8 cellular contexts compared by ENCODE assay signal in genomic region chr1:228037401-228038386, GRCh38. TPM values are rescaled to one million over a fixed set of nuclear protein-coding genes. Genes with fewer than 3 reads are reported as not detected.
A peak's percentile ranks its signal among the peaks of the same experiment; 100 is the strongest.
DNase-seq lines count a peak whose midpoint lies in the region; ATAC-seq and TF ChIP-seq lines count a peak whose summit lies in the region.

No MANE protein-coding gene starts in this region.

- H3K27me3 ChIP-seq in effector memory CD4-positive, alpha-beta T cell (replicated peaks; ENCODE audit: control insufficient read depth, insufficient read depth, low read length, poor library complexity, severe bottlenecking) = peaks cover 15% of the 10 kb centered on the region
- H3K27me3 ChIP-seq in neuronal stem cell (ENCODE audit: control insufficient read depth in 3 of 3, insufficient read depth in 3 of 3, low read depth in 1 of 3, low read length in 3 of 3) (peaks cover 0 to 40% (median 25%) of the 10 kb centered on the region in 3 experiments), uterus (no peaks in the 10 kb centered on the region)

- no peaks in the 10 kb centered on the region for H3K9me3 Mint-ChIP-seq in activated T-helper 2 cell treated with anti-CD3 and anti-CD28 coated beads, Interferon-gamma antibody, Interleukin-2, Interleukin-4, amounts not matched to agents 10 μg/mL and 5 μg/mL and 100 μg/mL, durations not matched to agents 14 hours and 24 hours and 36 hours

- no peaks in the 10 kb centered on the region for H3K9me3 ChIP-seq in effector memory CD4-positive, alpha-beta T cell (ENCODE audit: control insufficient read depth, low read length)
- H3K9me3 ChIP-seq in neuronal stem cell (replicated peaks in 1 of 2; ENCODE audit: control insufficient read depth in 2 of 2, insufficient read depth in 1 of 2, low read depth in 1 of 2, low read length in 2 of 2) (peaks cover 0 to 2% of the 10 kb centered on the region in 2 donors), uterus (no peaks in the 10 kb centered on the region)

- peak overlapping the region; percentile 76 for H3K14ac ChIP-seq in neuronal stem cell (ENCODE audit: low read length)

- WGBS in neuronal stem cell (ENCODE audit: extremely low coverage in 2 of 2, insufficient read length in 2 of 2, insufficient replicate concordance in 1 of 2), 2 donors = no CpG with 5 or more reads among the region's 80 CpGs

- no peak for TF ChIP-seq POLR2A in uterus (IDR thresholded peaks at IDR 0.05)

- peak overlapping the region; percentile 94 for H3K18ac ChIP-seq in neuronal stem cell (ENCODE audit: low read length)

- peak; percentile 85 for ATAC-seq in GM21423 (IDR thresholded peaks at IDR 0.05; ENCODE audit: unreplicated experiment)

- no peak overlapping the region for H3K27ac Mint-ChIP-seq in activated T-helper 2 cell treated with anti-CD3 and anti-CD28 coated beads, Interferon-gamma antibody, Interleukin-2, Interleukin-4, amounts not matched to agents 10 μg/mL and 5 μg/mL and 100 μg/mL, durations not matched to agents 14 hours and 24 hours and 36 hours

- H2BK5ac ChIP-seq in neuronal stem cell (ENCODE audit: low read length) = peak overlapping the region; percentile 8

- peak overlapping the region; percentile 91 for H2AFZ ChIP-seq in neuronal stem cell (ENCODE audit: low read length)

- H3K23ac ChIP-seq in neuronal stem cell (ENCODE audit: low read depth, low read length, poor library complexity) = peak overlapping the region; percentile 83

- H3K79me1 ChIP-seq in neuronal stem cell (ENCODE audit: low read depth, low read length) = no peaks in the 10 kb centered on the region

- peak overlapping the region; percentile 62 for H2BK120ac ChIP-seq in neuronal stem cell (ENCODE audit: low read depth, low read length)

- peaks cover 8% of the 10 kb centered on the region for H3K4me1 ChIP-seq in effector memory CD4-positive, alpha-beta T cell (ENCODE audit: control insufficient read depth, insufficient read depth, low read length, poor library complexity, severe bottlenecking)
- H3K4me1 ChIP-seq in neuronal stem cell (ENCODE audit: control insufficient read depth in 2 of 2, insufficient read depth in 1 of 2, low read depth in 1 of 2, low read length in 2 of 2) = peaks cover 19 to 33% of the 10 kb centered on the region in 2 donors
- H3K4me1 ChIP-seq in uterus = no peaks in the 10 kb centered on the region

- TF ChIP-seq CTCF in uterus (IDR thresholded peaks at IDR 0.05) = no peak

- H3K4me2 ChIP-seq in neuronal stem cell (ENCODE audit: insufficient read depth, low read length, poor library complexity, severe bottlenecking) = peak overlapping the region; percentile 78

- peak overlapping the region; percentile 98 for H2BK12ac ChIP-seq in neuronal stem cell (ENCODE audit: low read length)

- intact Hi-C loops in activated T-helper 2 cell treated with anti-CD3 and anti-CD28 coated beads, Interferon-gamma antibody, Interleukin-2, Interleukin-4, amounts not matched to agents 10 μg/mL and 5 μg/mL and 100 μg/mL, durations not matched to agents 14 hours and 24 hours and 36 hours (cut with micrococcal nuclease) = no loop called here
- intact Hi-C loops in uterus (cut with DNase I; ENCODE audit: low total_unique reads) = no loop called here

- H3K4me1 Mint-ChIP-seq in activated T-helper 2 cell treated with anti-CD3 and anti-CD28 coated beads, Interferon-gamma antibody, Interleukin-2, Interleukin-4, amounts not matched to agents 10 μg/mL and 5 μg/mL and 100 μg/mL, durations not matched to agents 14 hours and 24 hours and 36 hours (ENCODE audit: low read depth) = no peaks in the 10 kb centered on the region

- peaks cover 24% of the 10 kb centered on the region for H3K27me3 Mint-ChIP-seq in activated T-helper 2 cell treated with anti-CD3 and anti-CD28 coated beads, Interferon-gamma antibody, Interleukin-2, Interleukin-4, amounts not matched to agents 10 μg/mL and 5 μg/mL and 100 μg/mL, durations not matched to agents 14 hours and 24 hours and 36 hours (ENCODE audit: low read depth)

- peak overlapping the region; percentile 95 for H2AK5ac ChIP-seq in neuronal stem cell (ENCODE audit: low read depth, low read length)

- peak overlapping the region; percentile 56 for H3K9ac ChIP-seq in neuronal stem cell (ENCODE audit: low read depth, low read length, poor library complexity)

- no peaks in the 10 kb centered on the region for H3K36me3 ChIP-seq in effector memory CD4-positive, alpha-beta T cell (ENCODE audit: control insufficient read depth, insufficient read depth, low read length)
- no peaks in the 10 kb centered on the region for H3K36me3 ChIP-seq in neuronal stem cell (replicated peaks in 1 of 2; ENCODE audit: control insufficient read depth in 2 of 2, insufficient read depth in 2 of 2, low read length in 2 of 2)
- no peaks in the 10 kb centered on the region for H3K36me3 ChIP-seq in uterus

- peak overlapping the region; percentile 6 for H4K91ac ChIP-seq in neuronal stem cell (ENCODE audit: low read depth, low read length, poor library complexity)

- DNase-seq in D341Med (ENCODE audit: low spot score) (peak; percentile 52), LHCN-M2 (ENCODE audit: low read depth) (peak; percentile 2), neuronal stem cell (ENCODE audit: low spot score) (peak; percentile 61), A172 (ENCODE audit: low spot score) (no peak), uterus (no peak)
- DNase-seq in effector memory CD4-positive, alpha-beta T cell = no peak
- no peak for DNase-seq in activated T-helper 2 cell treated with anti-CD3 and anti-CD28 coated beads, Interferon-gamma antibody, Interleukin-2, Interleukin-4, amounts not matched to agents 10 μg/mL and 5 μg/mL and 100 μg/mL, durations not matched to agents 14 hours and 24 hours and 36 hours (ENCODE audit: low spot score)

- no peaks in the 10 kb centered on the region for H3K36me3 Mint-ChIP-seq in activated T-helper 2 cell treated with anti-CD3 and anti-CD28 coated beads, Interferon-gamma antibody, Interleukin-2, Interleukin-4, amounts not matched to agents 10 μg/mL and 5 μg/mL and 100 μg/mL, durations not matched to agents 14 hours and 24 hours and 36 hours (ENCODE audit: low read depth)

- peak overlapping the region; percentile 22 for H3K4me3 ChIP-seq in effector memory CD4-positive, alpha-beta T cell (ENCODE audit: insufficient read depth, low read depth, low read length, poor library complexity, severe bottlenecking)
- H3K4me3 ChIP-seq in neuronal stem cell (ENCODE audit: low read length in 2 of 2) (peak overlapping the region; percentile 23 to 35), uterus (no peak overlapping the region)

- H2BK15ac ChIP-seq in neuronal stem cell (ENCODE audit: low read length) = peak overlapping the region; percentile 23

- no peak overlapping the region for H3K27ac ChIP-seq in effector memory CD4-positive, alpha-beta T cell (ENCODE audit: insufficient read depth, low read length, poor library complexity, severe bottlenecking)
- H3K27ac ChIP-seq in neuronal stem cell (replicated peaks; ENCODE audit: low read length) = no peak overlapping the region
- H3K27ac ChIP-seq in uterus = no peak overlapping the region

- no peak overlapping the region for H3K4me3 Mint-ChIP-seq in activated T-helper 2 cell treated with anti-CD3 and anti-CD28 coated beads, Interferon-gamma antibody, Interleukin-2, Interleukin-4, amounts not matched to agents 10 μg/mL and 5 μg/mL and 100 μg/mL, durations not matched to agents 14 hours and 24 hours and 36 hours (ENCODE audit: low read depth)

- H3K4ac ChIP-seq in neuronal stem cell (ENCODE audit: low read length) = no peak overlapping the region

- no peak overlapping the region for H4K8ac ChIP-seq in neuronal stem cell (ENCODE audit: low read depth, low read length)

RNA-seq across cellular contexts. Expression of gene WNT3A, which starts 30.9 kb away (rescaled TPM):
- total RNA-seq in LHCN-M2 (2014; rRNA removed) (not detected in 2 replicates), uterus (not detected)
- not detected for polyA plus RNA-seq in LHCN-M2 (2012)
- polyA plus RNA-seq in neuronal stem cell (2013, experiment 1 of 2) = 0.01 TPM
- polyA plus RNA-seq in neuronal stem cell (2013, experiment 2 of 2) = 0.01 TPM
- not detected in 2 replicates for total RNA-seq in activated T-helper 2 cell treated with anti-CD3 and anti-CD28 coated beads, Interferon-gamma antibody, Interleukin-2, Interleukin-4, amounts not matched to agents 10 μg/mL and 5 μg/mL and 100 μg/mL, durations not matched to agents 14 hours and 24 hours and 36 hours
- total RNA-seq in A172 (2014; rRNA removed; shearing (Covaris generic)) = 0.72 TPM in 1 of 2 replicates, not detected in the other

RNA-seq across cellular contexts. Expression of gene ARF1, which starts 44.8 kb away (rescaled TPM):
- total RNA-seq in LHCN-M2 (2014; rRNA removed) (354 and 378 TPM in 2 replicates), uterus (100 to 1,000 TPM; 165 to 340 (median 203) TPM)
- 580 TPM for polyA plus RNA-seq in LHCN-M2 (2012)
- polyA plus RNA-seq in neuronal stem cell (2013, experiment 1 of 2) = 267 TPM
- polyA plus RNA-seq in neuronal stem cell (2013, experiment 2 of 2) = 266 TPM
- 409 and 410 TPM in 2 replicates for total RNA-seq in activated T-helper 2 cell treated with anti-CD3 and anti-CD28 coated beads, Interferon-gamma antibody, Interleukin-2, Interleukin-4, amounts not matched to agents 10 μg/mL and 5 μg/mL and 100 μg/mL, durations not matched to agents 14 hours and 24 hours and 36 hours
- total RNA-seq in A172 (2014; rRNA removed; shearing (Covaris generic)) = 263 and 292 TPM in 2 replicates

Comparison
In these comparisons a context has a peak if more than half of its experiments do, and no peak if none do; other contexts are left out.
1. DNase-seq: peak in D341Med (single experiment), LHCN-M2 (single experiment) and neuronal stem cell (single experiment); none in effector memory CD4-positive, alpha-beta T cell (0 of 3), activated T-helper 2 cell treated with anti-CD3 and anti-CD28 coated beads, Interferon-gamma antibody, Interleukin-2, Interleukin-4, amounts not matched to agents 10 μg/mL and 5 μg/mL and 100 μg/mL, durations not matched to agents 14 hours and 24 hours and 36 hours (single experiment), A172 (single experiment) and uterus (0 of 2).
2. H3K4me3 ChIP-seq: peak in effector memory CD4-positive, alpha-beta T cell (single experiment) and neuronal stem cell (2 of 2); none in uterus (0 of 2).